12 cellular contexts compared by ENCODE assay signal in the genomic region with DNA sequence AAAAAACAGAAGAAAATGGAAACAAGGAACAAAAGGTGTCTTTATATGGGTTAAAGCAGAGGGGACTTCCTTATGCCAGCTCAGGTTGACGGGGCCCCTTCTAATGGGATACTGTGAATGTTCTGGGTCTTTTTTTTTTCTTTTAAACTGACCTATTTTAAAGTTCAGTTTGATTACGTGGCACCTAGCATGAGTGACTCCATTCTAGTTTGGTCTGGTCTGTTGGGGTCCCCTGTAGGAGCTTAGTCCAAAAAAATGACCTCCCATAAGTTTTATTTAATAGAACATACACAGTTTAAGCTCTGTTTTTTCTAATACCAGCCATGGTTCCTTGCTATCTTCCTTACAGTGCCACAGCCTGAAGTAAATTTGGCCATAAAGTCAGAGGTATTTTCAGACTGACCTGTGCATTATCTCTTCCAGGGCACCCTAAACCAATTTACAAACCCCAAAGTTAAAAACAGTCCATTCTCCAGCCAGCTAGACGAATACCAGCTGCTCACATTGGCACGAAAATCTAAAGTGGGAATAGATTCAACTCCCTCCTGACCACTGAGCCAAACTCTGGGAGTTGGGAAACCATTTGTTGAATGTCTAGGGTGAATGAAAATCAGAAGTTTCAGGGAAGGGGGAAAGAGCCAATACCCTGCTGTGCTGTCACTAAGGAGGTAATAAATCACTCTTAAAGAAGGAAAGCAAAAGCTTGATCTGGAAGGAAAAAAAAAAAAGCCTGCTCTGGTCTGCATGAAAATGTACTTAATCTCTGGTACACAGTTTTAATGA. TPM values are rescaled to one million over a fixed set of nuclear protein-coding genes. Genes with fewer than 3 reads are reported as not detected.
DNase-seq lines count a peak whose midpoint lies in the region; ATAC-seq and TF ChIP-seq lines count a peak whose summit lies in the region.
"Had no signal": no experiment of that assay in that cellular context is flagged by ENCODE, and none has a peak within 500 bp of the region (broad histone marks: within the 10 kb centered on the region; RNA-seq: fewer than 3 reads in every experiment).

No MANE protein-coding gene starts in this region.

- H3K27ac Mint-ChIP-seq in GM23338: no peak overlapping the region
- H3K27ac Mint-ChIP-seq: activated naive CD8-positive, alpha-beta T cell had no signal

- H3K27ac ChIP-seq in GM23338 (ENCODE audit: low read depth) (no peak overlapping the region), hepatocyte (peak overlapping the region; percentile 84), skin epidermis (peak overlapping the region in 12 of 21 experiments; percentile 16 to 92 (median 80))
- H3K27ac ChIP-seq: epithelial cell of prostate had no signal

- no peaks in the 10 kb centered on the region for H3K27me3 Mint-ChIP-seq in GM23338 (ENCODE audit: insufficient read depth, low read depth, poor library complexity)
- H3K27me3 Mint-ChIP-seq: activated naive CD8-positive, alpha-beta T cell had no signal

- WGBS in hepatocyte (ENCODE audit: low lambda C conversion rate, missing lambda C conversion rate): 79% methylated on average over 4 of the region's 4 CpGs

- peaks cover 26% of the 10 kb centered on the region for H3K4me1 Mint-ChIP-seq in GM23338
- H3K4me1 Mint-ChIP-seq: naive B cell had no signal

- H4K20me1 ChIP-seq in GM23338 (replicated peaks; ENCODE audit: insufficient read depth) (no peaks in the 10 kb centered on the region), hepatocyte (ENCODE audit: insufficient read depth, poor library complexity, severe bottlenecking) (no peaks in the 10 kb centered on the region)

- no peaks in the 10 kb centered on the region for H3K9me3 Mint-ChIP-seq in GM23338
- H3K9me3 Mint-ChIP-seq: naive B cell had no signal

- TF ChIP-seq CTCF in GM23338 (conservative IDR thresholded peaks at IDR 0.05; ENCODE audit: low read depth in 2 of 2) (no peak), astrocyte of the cerebellum (IDR thresholded peaks at IDR 0.05; ENCODE audit: low read depth, low read length, missing control alignments) (no peak), hepatocyte (IDR thresholded peaks at IDR 0.05; ENCODE audit: poor library complexity) (no peak)

- H3K4me3 ChIP-seq in GM23338 (no peak overlapping the region), astrocyte of the cerebellum (ENCODE audit: low read depth, low read length) (no peak overlapping the region), hepatocyte (no peak overlapping the region), skin epidermis (no peak overlapping the region)

- no peak overlapping the region for H3K4me3 Mint-ChIP-seq in GM23338
- H3K4me3 Mint-ChIP-seq: activated naive CD8-positive, alpha-beta T cell; naive B cell had no signal

- no peaks in the 10 kb centered on the region for H3K9me3 ChIP-seq in hepatocyte (ENCODE audit: low read depth)

- no peaks in the 10 kb centered on the region for H3K9me2 ChIP-seq in GM23338 (ENCODE audit: insufficient read depth)
- no peaks in the 10 kb centered on the region for H3K9me2 ChIP-seq in hepatocyte (replicated peaks; ENCODE audit: insufficient read depth)

- 0 out of 2 replicates have a peak overlapping the region, but pooled peaks have one; percentile 30 for H2AFZ ChIP-seq in GM23338
- H2AFZ ChIP-seq in hepatocyte: no peak overlapping the region

- in situ Hi-C loops in astrocyte of the cerebellum (cut with HindIII; ENCODE audit: low sequenced_read_pairs): no loop called here

- intact Hi-C loops in posterior vena cava (cut with DNase I): no loop called here

- no peak for ATAC-seq in GM23338

- H3K36me3 ChIP-seq in GM23338 (ENCODE audit: insufficient read depth) (no peaks in the 10 kb centered on the region), hepatocyte (replicated peaks; ENCODE audit: insufficient read depth, low read depth) (no peaks in the 10 kb centered on the region)

- H3K36me3 Mint-ChIP-seq in GM23338 (ENCODE audit: low read depth): no peaks in the 10 kb centered on the region
- H3K36me3 Mint-ChIP-seq: naive B cell had no signal

- DNase-seq in GM23338 (ENCODE audit: low spot score) (no peak), astrocyte of the cerebellum (ENCODE audit: low read depth) (peak; percentile 82), hepatocyte (ENCODE audit: low spot score) (no peak), posterior vena cava (ENCODE audit: low spot score) (no peak), SK-N-DZ (ENCODE audit: low spot score) (no peak), NCI-H128 (lab: John Stamatoyannopoulos, UW; ENCODE audit: unreplicated experiment) (no peak), retina (no peak)
- DNase-seq: activated CD4-positive, CD25-positive, alpha-beta regulatory T cell treated with anti-CD3 and anti-CD28 coated beads, Interleukin-2, amount 50 U/mL, for 72 hours; naive B cell had no signal

- no peak overlapping the region for H3K4me2 ChIP-seq in GM23338
- no peak overlapping the region for H3K4me2 ChIP-seq in hepatocyte

- no peaks in the 10 kb centered on the region for H3K79me2 ChIP-seq in GM23338 (replicated peaks; ENCODE audit: insufficient read depth)
- H3K79me2 ChIP-seq in hepatocyte: no peaks in the 10 kb centered on the region

- no peaks in the 10 kb centered on the region for H3F3A ChIP-seq in GM23338 (replicated peaks; ENCODE audit: low read depth)

- H3K27me3 ChIP-seq in GM23338 (ENCODE audit: insufficient read depth): no peaks in the 10 kb centered on the region
- H3K27me3 ChIP-seq in hepatocyte: no peaks in the 10 kb centered on the region

- H3K4me1 ChIP-seq in GM23338 (ENCODE audit: insufficient read depth) (peaks cover 21% of the 10 kb centered on the region), hepatocyte (ENCODE audit: insufficient read depth) (peaks cover 22% of the 10 kb centered on the region)

TF ChIP-seq in GM23338, 12 proteins besides CTCF, POLR2A, EP300 and RAD21 (continues in another document):
- no peak for TF ChIP-seq CREB1 (CRISPR knock-in tag; IDR thresholded peaks at IDR 0.05; ENCODE audit: low read depth)
- TF ChIP-seq ZNF114 (CRISPR knock-in tag; IDR thresholded peaks at IDR 0.05): no peak
- no peak for TF ChIP-seq ZNF331 (CRISPR knock-in tag; IDR thresholded peaks at IDR 0.05; ENCODE audit: low read depth)
- no peak for TF ChIP-seq JUNB (IDR thresholded peaks at IDR 0.05; ENCODE audit: unreplicated experiment)
- no peak for TF ChIP-seq STAT1 (IDR thresholded peaks at IDR 0.05; ENCODE audit: unreplicated experiment)
- TF ChIP-seq, protein P1, sequence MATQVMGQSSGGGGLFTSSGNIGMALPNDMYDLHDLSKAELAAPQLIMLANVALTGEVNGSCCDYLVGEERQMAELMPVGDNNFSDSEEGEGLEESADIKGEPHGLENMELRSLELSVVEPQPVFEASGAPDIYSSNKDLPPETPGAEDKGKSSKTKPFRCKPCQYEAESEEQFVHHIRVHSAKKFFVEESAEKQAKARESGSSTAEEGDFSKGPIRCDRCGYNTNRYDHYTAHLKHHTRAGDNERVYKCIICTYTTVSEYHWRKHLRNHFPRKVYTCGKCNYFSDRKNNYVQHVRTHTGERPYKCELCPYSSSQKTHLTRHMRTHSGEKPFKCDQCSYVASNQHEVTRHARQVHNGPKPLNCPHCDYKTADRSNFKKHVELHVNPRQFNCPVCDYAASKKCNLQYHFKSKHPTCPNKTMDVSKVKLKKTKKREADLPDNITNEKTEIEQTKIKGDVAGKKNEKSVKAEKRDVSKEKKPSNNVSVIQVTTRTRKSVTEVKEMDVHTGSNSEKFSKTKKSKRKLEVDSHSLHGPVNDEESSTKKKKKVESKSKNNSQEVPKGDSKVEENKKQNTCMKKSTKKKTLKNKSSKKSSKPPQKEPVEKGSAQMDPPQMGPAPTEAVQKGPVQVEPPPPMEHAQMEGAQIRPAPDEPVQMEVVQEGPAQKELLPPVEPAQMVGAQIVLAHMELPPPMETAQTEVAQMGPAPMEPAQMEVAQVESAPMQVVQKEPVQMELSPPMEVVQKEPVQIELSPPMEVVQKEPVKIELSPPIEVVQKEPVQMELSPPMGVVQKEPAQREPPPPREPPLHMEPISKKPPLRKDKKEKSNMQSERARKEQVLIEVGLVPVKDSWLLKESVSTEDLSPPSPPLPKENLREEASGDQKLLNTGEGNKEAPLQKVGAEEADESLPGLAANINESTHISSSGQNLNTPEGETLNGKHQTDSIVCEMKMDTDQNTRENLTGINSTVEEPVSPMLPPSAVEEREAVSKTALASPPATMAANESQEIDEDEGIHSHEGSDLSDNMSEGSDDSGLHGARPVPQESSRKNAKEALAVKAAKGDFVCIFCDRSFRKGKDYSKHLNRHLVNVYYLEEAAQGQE (IDR thresholded peaks at IDR 0.05; ENCODE audit: unreplicated experiment): no peak
- TF ChIP-seq POLR2AphosphoS5 (IDR thresholded peaks at IDR 0.05; ENCODE audit: low read depth): no peak
- TF ChIP-seq EZH2phosphoT487 (IDR thresholded peaks at IDR 0.05; ENCODE audit: unreplicated experiment): no peak
- TF ChIP-seq EZH2 (IDR thresholded peaks at IDR 0.05; ENCODE audit: low read depth, unreplicated experiment): no peak

RNA-seq across cellular contexts. Expression of gene AKNAD1, which starts 42.4 kb away (rescaled TPM):
- not detected in 2 replicates for total RNA-seq in GM23338 (2014; rRNA removed; shearing (Covaris generic))
- not detected in 2 replicates for polyA plus RNA-seq in GM23338 (2016; fragmentation: Nextera tagmentation; extraction: Ambion mirVana)
- 0.20 and 0.80 TPM in 2 replicates for total RNA-seq in hepatocyte
- polyA plus RNA-seq in hepatocyte: not detected in 2 replicates
- 1 to 10 TPM in 1 of 2 donors, under 1 TPM in 1; 0.83 to 1.0 TPM for total RNA-seq in posterior vena cava
- 2.3 and 2.4 TPM in 2 replicates for polyA plus RNA-seq in SK-N-DZ (2014; cell fraction: cytosol; rRNA removed)
- polyA plus RNA-seq in SK-N-DZ (2014; cell fraction: nucleus; rRNA removed): 8.0 and 9.6 TPM in 2 replicates
